2 cellular contexts compared by ENCODE assay signal in genomic region chr12:12294215-12295005, GRCh38.
TF ChIP-seq lines count a peak whose summit lies in the region.

No MANE protein-coding gene starts in this region.

TF ChIP-seq in HEK293, 187 proteins besides CTCF, POLR2A, EP300 and RAD21:
- TF ChIP-seq ZNF184 (tag by site-specific recombination; IDR thresholded peaks at IDR 0.05) (no peak), YY1 (tag by site-specific recombination; IDR thresholded peaks at IDR 0.05) (no peak), ZIC2 (tag by site-specific recombination; IDR thresholded peaks at IDR 0.05) (peak; percentile 94), FEZF1 (tag by site-specific recombination; IDR thresholded peaks at IDR 0.05) (no peak)
TF ChIP-seq in HEK293: peak in this region for 1.

TF ChIP-seq in K562, 482 proteins besides CTCF, POLR2A, EP300 and RAD21:
- TF ChIP-seq RAD51 (IDR thresholded peaks at IDR 0.05; ENCODE audit: borderline replicate concordance, low read depth), result peak; percentile 82
- TF ChIP-seq EGR1 (conservative IDR thresholded peaks at IDR 0.05), result no peak
- no peak for TF ChIP-seq MLX (CRISPR knock-in tag; conservative IDR thresholded peaks at IDR 0.05)
- TF ChIP-seq ARID2 (IDR thresholded peaks at IDR 0.05), result no peak
- TF ChIP-seq U2AF2 (optimal IDR thresholded peaks at IDR 0.05; ENCODE audit: low read depth, low read length), result no peak
- TF ChIP-seq CBFA2T2 (conservative IDR thresholded peaks at IDR 0.05), result peak; percentile 24; the same call in 1 of the 2 replicates
- no peak for TF ChIP-seq CHCHD3 (CRISPR knock-in tag; IDR thresholded peaks at IDR 0.05)
- TF ChIP-seq, protein P1, sequence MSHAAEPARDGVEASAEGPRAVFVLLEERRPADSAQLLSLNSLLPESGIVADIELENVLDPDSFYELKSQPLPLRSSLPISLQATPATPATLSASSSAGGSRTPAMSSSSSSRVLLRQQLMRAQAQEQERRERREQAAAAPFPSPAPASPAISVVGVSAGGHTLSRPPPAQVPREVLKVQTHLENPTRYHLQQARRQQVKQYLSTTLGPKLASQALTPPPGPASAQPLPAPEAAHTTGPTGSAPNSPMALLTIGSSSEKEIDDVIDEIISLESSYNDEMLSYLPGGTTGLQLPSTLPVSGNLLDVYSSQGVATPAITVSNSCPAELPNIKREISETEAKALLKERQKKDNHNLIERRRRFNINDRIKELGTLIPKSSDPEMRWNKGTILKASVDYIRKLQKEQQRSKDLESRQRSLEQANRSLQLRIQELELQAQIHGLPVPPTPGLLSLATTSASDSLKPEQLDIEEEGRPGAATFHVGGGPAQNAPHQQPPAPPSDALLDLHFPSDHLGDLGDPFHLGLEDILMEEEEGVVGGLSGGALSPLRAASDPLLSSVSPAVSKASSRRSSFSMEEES (CRISPR knock-in tag; IDR thresholded peaks at IDR 0.05), result peak; percentile 53
- no peak for TF ChIP-seq CXXC5 (CRISPR knock-in tag; IDR thresholded peaks at IDR 0.05)
- TF ChIP-seq, protein P2, sequence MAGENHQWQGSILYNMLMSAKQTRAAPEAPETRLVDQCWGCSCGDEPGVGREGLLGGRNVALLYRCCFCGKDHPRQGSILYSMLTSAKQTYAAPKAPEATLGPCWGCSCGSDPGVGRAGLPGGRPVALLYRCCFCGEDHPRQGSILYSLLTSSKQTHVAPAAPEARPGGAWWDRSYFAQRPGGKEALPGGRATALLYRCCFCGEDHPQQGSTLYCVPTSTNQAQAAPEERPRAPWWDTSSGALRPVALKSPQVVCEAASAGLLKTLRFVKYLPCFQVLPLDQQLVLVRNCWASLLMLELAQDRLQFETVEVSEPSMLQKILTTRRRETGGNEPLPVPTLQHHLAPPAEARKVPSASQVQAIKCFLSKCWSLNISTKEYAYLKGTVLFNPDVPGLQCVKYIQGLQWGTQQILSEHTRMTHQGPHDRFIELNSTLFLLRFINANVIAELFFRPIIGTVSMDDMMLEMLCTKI (IDR thresholded peaks at IDR 0.05; ENCODE audit: partially characterized antibody), result no peak
- no peak for TF ChIP-seq ZNF347 (CRISPR knock-in tag; IDR thresholded peaks at IDR 0.05; ENCODE audit: low read depth)
- TF ChIP-seq NFYB (IDR thresholded peaks at IDR 0.05; ENCODE audit: extremely low read depth, insufficient read length), result no peak
- TF ChIP-seq USF1 (CRISPR knock-in tag; IDR thresholded peaks at IDR 0.05), result peak; percentile 39; the same call in 1 of the 2 replicates
- TF ChIP-seq NCOA1 (IDR thresholded peaks at IDR 0.05; ENCODE audit: low read depth), result no peak
- no peak for TF ChIP-seq SPI1 (IDR thresholded peaks at IDR 0.05; ENCODE audit: borderline replicate concordance, low read depth, low read length)
- TF ChIP-seq CREBBP (IDR thresholded peaks at IDR 0.05; ENCODE audit: low read depth, low read length), result no peak
- no peak for TF ChIP-seq TCF7 (IDR thresholded peaks at IDR 0.05; ENCODE audit: borderline replicate concordance)
- TF ChIP-seq U2AF1 (optimal IDR thresholded peaks at IDR 0.05; ENCODE audit: low read depth, low read length), result no peak
- TF ChIP-seq MAZ (CRISPR knock-in tag; conservative IDR thresholded peaks at IDR 0.05 in 1 of 2, IDR thresholded peaks at IDR 0.05 in 1 of 2), result no peak
- no peak for TF ChIP-seq SRSF1 (IDR thresholded peaks at IDR 0.05; ENCODE audit: low read depth, low read length)
- TF ChIP-seq TARDBP (IDR thresholded peaks at IDR 0.05), result no peak
- TF ChIP-seq USF2 (CRISPR knock-in tag; IDR thresholded peaks at IDR 0.05), result peak; percentile 43
- no peak for TF ChIP-seq ELF4 (CRISPR knock-in tag; IDR thresholded peaks at IDR 0.05)
- no peak for TF ChIP-seq POLR2AphosphoS2 (IDR thresholded peaks at IDR 0.05; ENCODE audit: low read length)
- no peak for TF ChIP-seq PHTF2 (CRISPR knock-in tag; IDR thresholded peaks at IDR 0.05)
- TF ChIP-seq ZFP1 (CRISPR knock-in tag; IDR thresholded peaks at IDR 0.05), result no peak
- TF ChIP-seq ZKSCAN1 (IDR thresholded peaks at IDR 0.05; ENCODE audit: low read depth, low read length), result no peak
- no peak for TF ChIP-seq HNRNPK (IDR thresholded peaks at IDR 0.05; ENCODE audit: low read depth, low read length, poor library complexity, severe bottlenecking)
- no peak for TF ChIP-seq PTRF (tag; IDR thresholded peaks at IDR 0.05)
- TF ChIP-seq, protein P3, sequence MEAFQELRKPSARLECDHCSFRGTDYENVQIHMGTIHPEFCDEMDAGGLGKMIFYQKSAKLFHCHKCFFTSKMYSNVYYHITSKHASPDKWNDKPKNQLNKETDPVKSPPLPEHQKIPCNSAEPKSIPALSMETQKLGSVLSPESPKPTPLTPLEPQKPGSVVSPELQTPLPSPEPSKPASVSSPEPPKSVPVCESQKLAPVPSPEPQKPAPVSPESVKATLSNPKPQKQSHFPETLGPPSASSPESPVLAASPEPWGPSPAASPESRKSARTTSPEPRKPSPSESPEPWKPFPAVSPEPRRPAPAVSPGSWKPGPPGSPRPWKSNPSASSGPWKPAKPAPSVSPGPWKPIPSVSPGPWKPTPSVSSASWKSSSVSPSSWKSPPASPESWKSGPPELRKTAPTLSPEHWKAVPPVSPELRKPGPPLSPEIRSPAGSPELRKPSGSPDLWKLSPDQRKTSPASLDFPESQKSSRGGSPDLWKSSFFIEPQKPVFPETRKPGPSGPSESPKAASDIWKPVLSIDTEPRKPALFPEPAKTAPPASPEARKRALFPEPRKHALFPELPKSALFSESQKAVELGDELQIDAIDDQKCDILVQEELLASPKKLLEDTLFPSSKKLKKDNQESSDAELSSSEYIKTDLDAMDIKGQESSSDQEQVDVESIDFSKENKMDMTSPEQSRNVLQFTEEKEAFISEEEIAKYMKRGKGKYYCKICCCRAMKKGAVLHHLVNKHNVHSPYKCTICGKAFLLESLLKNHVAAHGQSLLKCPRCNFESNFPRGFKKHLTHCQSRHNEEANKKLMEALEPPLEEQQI (IDR thresholded peaks at IDR 0.05), result no peak
- TF ChIP-seq TOE1 (IDR thresholded peaks at IDR 0.05; ENCODE audit: borderline replicate concordance), result peak; percentile 45; the same call in 1 of the 2 replicates
- no peak for TF ChIP-seq TOE1 (CRISPR knock-in tag; IDR thresholded peaks at IDR 0.05; ENCODE audit: borderline replicate concordance, low read depth)
- no peak for TF ChIP-seq MYBL2 (IDR thresholded peaks at IDR 0.05; ENCODE audit: low read depth)
- no peak for TF ChIP-seq MYBL2 (CRISPR knock-in tag; IDR thresholded peaks at IDR 0.05; ENCODE audit: borderline replicate concordance)
- TF ChIP-seq, protein P4, sequence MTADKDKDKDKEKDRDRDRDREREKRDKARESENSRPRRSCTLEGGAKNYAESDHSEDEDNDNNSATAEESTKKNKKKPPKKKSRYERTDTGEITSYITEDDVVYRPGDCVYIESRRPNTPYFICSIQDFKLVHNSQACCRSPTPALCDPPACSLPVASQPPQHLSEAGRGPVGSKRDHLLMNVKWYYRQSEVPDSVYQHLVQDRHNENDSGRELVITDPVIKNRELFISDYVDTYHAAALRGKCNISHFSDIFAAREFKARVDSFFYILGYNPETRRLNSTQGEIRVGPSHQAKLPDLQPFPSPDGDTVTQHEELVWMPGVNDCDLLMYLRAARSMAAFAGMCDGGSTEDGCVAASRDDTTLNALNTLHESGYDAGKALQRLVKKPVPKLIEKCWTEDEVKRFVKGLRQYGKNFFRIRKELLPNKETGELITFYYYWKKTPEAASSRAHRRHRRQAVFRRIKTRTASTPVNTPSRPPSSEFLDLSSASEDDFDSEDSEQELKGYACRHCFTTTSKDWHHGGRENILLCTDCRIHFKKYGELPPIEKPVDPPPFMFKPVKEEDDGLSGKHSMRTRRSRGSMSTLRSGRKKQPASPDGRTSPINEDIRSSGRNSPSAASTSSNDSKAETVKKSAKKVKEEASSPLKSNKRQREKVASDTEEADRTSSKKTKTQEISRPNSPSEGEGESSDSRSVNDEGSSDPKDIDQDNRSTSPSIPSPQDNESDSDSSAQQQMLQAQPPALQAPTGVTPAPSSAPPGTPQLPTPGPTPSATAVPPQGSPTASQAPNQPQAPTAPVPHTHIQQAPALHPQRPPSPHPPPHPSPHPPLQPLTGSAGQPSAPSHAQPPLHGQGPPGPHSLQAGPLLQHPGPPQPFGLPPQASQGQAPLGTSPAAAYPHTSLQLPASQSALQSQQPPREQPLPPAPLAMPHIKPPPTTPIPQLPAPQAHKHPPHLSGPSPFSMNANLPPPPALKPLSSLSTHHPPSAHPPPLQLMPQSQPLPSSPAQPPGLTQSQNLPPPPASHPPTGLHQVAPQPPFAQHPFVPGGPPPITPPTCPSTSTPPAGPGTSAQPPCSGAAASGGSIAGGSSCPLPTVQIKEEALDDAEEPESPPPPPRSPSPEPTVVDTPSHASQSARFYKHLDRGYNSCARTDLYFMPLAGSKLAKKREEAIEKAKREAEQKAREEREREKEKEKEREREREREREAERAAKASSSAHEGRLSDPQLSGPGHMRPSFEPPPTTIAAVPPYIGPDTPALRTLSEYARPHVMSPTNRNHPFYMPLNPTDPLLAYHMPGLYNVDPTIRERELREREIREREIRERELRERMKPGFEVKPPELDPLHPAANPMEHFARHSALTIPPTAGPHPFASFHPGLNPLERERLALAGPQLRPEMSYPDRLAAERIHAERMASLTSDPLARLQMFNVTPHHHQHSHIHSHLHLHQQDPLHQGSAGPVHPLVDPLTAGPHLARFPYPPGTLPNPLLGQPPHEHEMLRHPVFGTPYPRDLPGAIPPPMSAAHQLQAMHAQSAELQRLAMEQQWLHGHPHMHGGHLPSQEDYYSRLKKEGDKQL (CRISPR knock-in tag; IDR thresholded peaks at IDR 0.05; ENCODE audit: borderline replicate concordance), result no peak
